In genomic region chr9:109120204-109120789, GRCh38 we compare ENCODE assay signal across 9 cellular contexts. TPM values are rescaled to one million over a fixed set of nuclear protein-coding genes. Genes with fewer than 3 reads are reported as not detected.
DNase-seq lines count a peak whose midpoint lies in the region.
"Had no signal": no experiment of that assay in that cellular context is flagged by ENCODE, and none has a peak within 500 bp of the region (broad histone marks: within the 10 kb centered on the region; RNA-seq: fewer than 3 reads in every experiment).

No MANE protein-coding gene starts in this region.

- H3K4me3 Mint-ChIP-seq in activated naive CD8-positive, alpha-beta T cell treated with anti-CD3 and anti-CD28 coated beads for 36 hours, result peak overlapping the region; percentile 60

- DNase-seq in activated naive CD8-positive, alpha-beta T cell treated with anti-CD3 and anti-CD28 coated beads for 36 hours, result no peak
- DNase-seq in NCI-H446 (lab: John Stamatoyannopoulos, UW) (no peak), G401 (ENCODE audit: low spot score) (no peak), NCI-H1105 (lab: John Stamatoyannopoulos, UW) (no peak), GM03348 (ENCODE audit: low spot score) (no peak)

- peaks cover 21% of the 10 kb centered on the region for H3K36me3 Mint-ChIP-seq in activated naive CD8-positive, alpha-beta T cell treated with anti-CD3 and anti-CD28 coated beads for 36 hours

- in situ Hi-C loops in G401 (cut with HindIII; ENCODE audit: low sequenced_read_pairs), result no loop called here

- no peaks in the 10 kb centered on the region for H3K27me3 ChIP-seq in BLaER1 treated with 17β-estradiol and CSF1 and Interleukin-3, amounts not matched to agents 10 nM and 100 nM
- H3K27me3 ChIP-seq in HUES64 (ENCODE audit: insufficient read depth, low read length), result no peaks in the 10 kb centered on the region
- H3K27me3 ChIP-seq in mucosa of rectum (ENCODE audit: control insufficient read depth in 2 of 2, insufficient read depth in 2 of 2, low read length in 2 of 2), result no peaks in the 10 kb centered on the region

- peaks cover 34 to 44% (median 42%) of the 10 kb centered on the region in 11 experiments; a peak in 20 of 22 replicates for H4K20me1 ChIP-seq in BLaER1 treated with 17β-estradiol and CSF1 and Interleukin-3, amounts not matched to agents 10 nM and 100 nM

- peak overlapping the region in 4 of 10 experiments; percentile 8 to 97 (median 59); a peak in 5 of 20 replicates for H3K4me3 ChIP-seq in BLaER1 treated with 17β-estradiol and CSF1 and Interleukin-3, amounts not matched to agents 10 nM and 100 nM
- H3K4me3 ChIP-seq in HUES64 (ENCODE audit: low read length), result peak overlapping the region; percentile 89
- peak overlapping the region; percentile 84 to 85 for H3K4me3 ChIP-seq in mucosa of rectum (ENCODE audit: low read length in 2 of 2)

- WGBS in HUES64, result 46% methylated on average over 11 of the region's 13 CpGs

- no peaks in the 10 kb centered on the region for H3K9me3 ChIP-seq in BLaER1 treated with 17β-estradiol and CSF1 and Interleukin-3, amounts not matched to agents 10 nM and 100 nM (replicated peaks in 1 of 11)
- no peaks in the 10 kb centered on the region for H3K9me3 ChIP-seq in HUES64 (ENCODE audit: insufficient read depth, low read depth, low read length)
- H3K9me3 ChIP-seq in mucosa of rectum (ENCODE audit: control insufficient read depth in 2 of 2, low read length in 2 of 2), result no peaks in the 10 kb centered on the region

- H3K4me1 ChIP-seq in BLaER1 treated with 17β-estradiol and CSF1 and Interleukin-3, amounts not matched to agents 10 nM and 100 nM, result peaks cover 40 to 69% (median 60%) of the 10 kb centered on the region in 10 experiments
- peaks cover 23% of the 10 kb centered on the region for H3K4me1 ChIP-seq in HUES64 (ENCODE audit: insufficient read depth, low read length)
- H3K4me1 ChIP-seq in mucosa of rectum (ENCODE audit: control insufficient read depth in 2 of 2, insufficient read depth in 2 of 2, low read length in 2 of 2), result peaks cover 9 to 20% of the 10 kb centered on the region in 2 donors

- H3K27me3 Mint-ChIP-seq in activated naive CD8-positive, alpha-beta T cell treated with anti-CD3 and anti-CD28 coated beads for 36 hours, result no peaks in the 10 kb centered on the region
- H3K27me3 Mint-ChIP-seq: dendritic cell treated with granulocyte-macrophage colony-stimulating factor and Interleukin-4, amounts not matched to agents 40 ng/mL and 50 ng/mL, for 4 days had no signal

- H3K9ac ChIP-seq in BLaER1 treated with 17β-estradiol and CSF1 and Interleukin-3, amounts not matched to agents 10 nM and 100 nM, result peak overlapping the region in 8 of 11 experiments; percentile 24 to 94 (median 50); a peak in 10 of 22 replicates
- peak overlapping the region; percentile 66 for H3K9ac ChIP-seq in HUES64 (ENCODE audit: low read depth, low read length)
- H3K9ac ChIP-seq in mucosa of rectum (ENCODE audit: low read depth in 1 of 2, low read length in 2 of 2), result no peak overlapping the region

- peak overlapping the region in 9 of 11 experiments; percentile 16 to 90 (median 67); a peak in 15 of 22 replicates for H3K27ac ChIP-seq in BLaER1 treated with 17β-estradiol and CSF1 and Interleukin-3, amounts not matched to agents 10 nM and 100 nM
- H3K27ac ChIP-seq in HUES64 (ENCODE audit: low read depth, low read length) (peak overlapping the region; percentile 22), mucosa of rectum (ENCODE audit: low read depth in 2 of 2, low read length in 2 of 2) (no peak overlapping the region)

- peak overlapping the region; percentile 80 for H3K27ac Mint-ChIP-seq in activated naive CD8-positive, alpha-beta T cell treated with anti-CD3 and anti-CD28 coated beads for 36 hours

- peaks cover 1% of the 10 kb centered on the region for H3K9me3 Mint-ChIP-seq in activated naive CD8-positive, alpha-beta T cell treated with anti-CD3 and anti-CD28 coated beads for 36 hours
- H3K9me3 Mint-ChIP-seq: dendritic cell treated with granulocyte-macrophage colony-stimulating factor and Interleukin-4, amounts not matched to agents 40 ng/mL and 50 ng/mL, for 4 days had no signal

- peaks cover 22% of the 10 kb centered on the region for H3K4me1 Mint-ChIP-seq in activated naive CD8-positive, alpha-beta T cell treated with anti-CD3 and anti-CD28 coated beads for 36 hours

- H3K4me2 ChIP-seq in BLaER1 treated with 17β-estradiol and CSF1 and Interleukin-3, amounts not matched to agents 10 nM and 100 nM, result peak overlapping the region; percentile 36 to 62 (median 55); a peak in 21 of 22 replicates

- H3K36me3 ChIP-seq in BLaER1 treated with 17β-estradiol and CSF1 and Interleukin-3, amounts not matched to agents 10 nM and 100 nM, result peaks cover 0 to 23% (median 11%) of the 10 kb centered on the region in 11 experiments; a peak in 10 of 22 replicates
- H3K36me3 ChIP-seq in HUES64 (ENCODE audit: insufficient read depth, low read length), result peaks cover 5% of the 10 kb centered on the region; the same call in 1 of the 2 replicates
- H3K36me3 ChIP-seq in mucosa of rectum (ENCODE audit: control insufficient read depth in 2 of 2, insufficient read depth in 2 of 2, low read length in 2 of 2), result no peaks in the 10 kb centered on the region

RNA-seq across cellular contexts. Expression of gene TMEM245, which starts 0.6 kb away (rescaled TPM):
- 27.8 TPM for polyA plus RNA-seq in HUES64 (2013, experiment 1 of 2)
- 32.6 TPM for polyA plus RNA-seq in HUES64 (2013, experiment 2 of 2)
- total RNA-seq in activated naive CD8-positive, alpha-beta T cell treated with anti-CD3 and anti-CD28 coated beads for 36 hours, result 10 to 100 TPM; 30.4 to 32.7 TPM
- 20.7 and 26.6 TPM in 2 replicates for total RNA-seq in G401 (2014; rRNA removed; shearing (Covaris generic))

RNA-seq across cellular contexts. Expression of gene FRRS1L, which starts 46.8 kb away (rescaled TPM):
- 1.1 TPM for polyA plus RNA-seq in HUES64 (2013, experiment 1 of 2)
- 1.1 TPM for polyA plus RNA-seq in HUES64 (2013, experiment 2 of 2)
- not detected for total RNA-seq in activated naive CD8-positive, alpha-beta T cell treated with anti-CD3 and anti-CD28 coated beads for 36 hours
- total RNA-seq in G401 (2014; rRNA removed; shearing (Covaris generic)), result not detected in 2 replicates

Comparison
In these comparisons a context has a peak if more than half of its experiments do, and no peak if none do; other contexts are left out.
1. H3K27ac ChIP-seq: peak in BLaER1 treated with 17β-estradiol and CSF1 and Interleukin-3, amounts not matched to agents 10 nM and 100 nM (9 of 11) and HUES64 (single experiment); none in mucosa of rectum (0 of 2).
2. H3K9ac ChIP-seq: peak in BLaER1 treated with 17β-estradiol and CSF1 and Interleukin-3, amounts not matched to agents 10 nM and 100 nM (8 of 11) and HUES64 (single experiment); none in mucosa of rectum (0 of 2).